In the genomic region with DNA sequence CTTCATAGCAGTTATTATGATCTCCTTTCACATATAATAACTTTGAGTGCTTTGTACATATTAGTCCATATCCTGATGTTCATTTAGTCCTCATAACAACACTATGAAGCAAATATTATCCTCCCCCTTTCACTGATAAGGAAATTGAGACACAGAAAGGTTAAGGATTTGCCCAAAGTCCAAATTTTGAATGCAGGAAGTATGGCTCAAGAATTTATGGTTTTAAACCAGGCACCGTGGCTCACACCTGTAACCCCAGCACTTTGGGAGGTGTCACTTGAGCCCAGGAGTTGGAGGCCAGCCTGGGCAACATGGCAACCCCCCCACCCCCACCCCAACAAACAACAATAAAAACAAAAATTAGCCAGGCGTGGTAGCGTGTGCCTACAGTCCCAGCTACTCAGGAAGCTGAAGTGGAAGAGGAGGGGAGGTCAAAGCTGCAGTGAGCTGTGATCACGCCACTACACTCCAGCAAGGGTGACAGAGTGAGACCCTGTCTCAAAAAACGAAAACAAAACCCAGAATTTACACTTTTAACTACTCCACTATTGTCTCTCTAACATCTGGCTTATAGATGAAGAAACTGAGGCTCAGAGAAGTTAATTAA, we compare ENCODE assay signal across 1 cellular context.
TF ChIP-seq lines count a peak whose summit lies in the region.

No MANE protein-coding gene starts in this region.

TF ChIP-seq in IMR-90, 13 proteins besides CTCF, POLR2A, EP300 and RAD21:
- no peak for TF ChIP-seq RFX5 (IDR thresholded peaks at IDR 0.05; ENCODE audit: low read depth, low read length)
- no peak for TF ChIP-seq CHD1 (IDR thresholded peaks at IDR 0.05; ENCODE audit: low read depth, low read length)
- TF ChIP-seq RCOR1 (IDR thresholded peaks at IDR 0.05; ENCODE audit: insufficient replicate concordance, low read length) = no peak
- no peak for TF ChIP-seq MAZ (IDR thresholded peaks at IDR 0.05; ENCODE audit: borderline replicate concordance, low read depth, low read length)
- TF ChIP-seq CEBPB (IDR thresholded peaks at IDR 0.05; ENCODE audit: low read depth, low read length) = no peak
- TF ChIP-seq FOS (IDR thresholded peaks at IDR 0.05; ENCODE audit: low read depth, low read length) = no peak
- no peak for TF ChIP-seq SMC3 (IDR thresholded peaks at IDR 0.05; ENCODE audit: low read depth, low read length)
